In genomic region chr1:27665016-27665651, GRCh38 we compare ENCODE assay signal across 25 cellular contexts. TPM values are rescaled to one million over a fixed set of nuclear protein-coding genes. Genes with fewer than 3 reads are reported as not detected.
DNase-seq lines count a peak whose midpoint lies in the region; TF ChIP-seq lines count a peak whose summit lies in the region.
"Had no signal": no experiment of that assay in that cellular context is flagged by ENCODE, and none has a peak within 500 bp of the region (broad histone marks: within the 10 kb centered on the region; RNA-seq: fewer than 3 reads in every experiment).

No MANE protein-coding gene starts in this region.

- H3K4me3 ChIP-seq in ACC112 (ENCODE audit: low read depth, low read length) (no peak overlapping the region), HEK293 (ENCODE audit: low read depth, low read length) (no peak overlapping the region), adrenal gland (no peak overlapping the region), dorsolateral prefrontal cortex (no peak overlapping the region)
- H3K4me3 ChIP-seq: HAP-1, PC-9, SJCRH30 had no signal

- H3K4me3 Mint-ChIP-seq in activated CD4-positive, alpha-beta T cell treated with anti-CD3 and anti-CD28 coated beads, Interleukin-2, amount 10 ng/mL, durations not matched to agents 24 days and 14 days: no peak overlapping the region
- no peak overlapping the region for H3K4me3 Mint-ChIP-seq in dendritic cell treated with granulocyte-macrophage colony-stimulating factor and Interleukin-4, amounts not matched to agents 40 ng/mL and 50 ng/mL, for 4 days

- peaks cover 29% of the 10 kb centered on the region for H3K36me3 Mint-ChIP-seq in activated CD4-positive, alpha-beta T cell treated with anti-CD3 and anti-CD28 coated beads, Interleukin-2, amount 10 ng/mL, durations not matched to agents 24 days and 14 days (ENCODE audit: low read depth)
- peaks cover 11% of the 10 kb centered on the region for H3K36me3 Mint-ChIP-seq in dendritic cell treated with granulocyte-macrophage colony-stimulating factor and Interleukin-4, amounts not matched to agents 40 ng/mL and 50 ng/mL, for 4 days (ENCODE audit: low read depth)

- H3K36me3 ChIP-seq in ACC112 (ENCODE audit: insufficient read depth, low read length) (peaks cover 37% of the 10 kb centered on the region), HEK293 (ENCODE audit: control insufficient read depth in 2 of 2, insufficient read depth in 1 of 2, low read length in 2 of 2) (no peaks in the 10 kb centered on the region), adrenal gland (replicated peaks in 1 of 2) (no peaks in the 10 kb centered on the region)
- H3K36me3 ChIP-seq: BE2C, HAP-1, SJCRH30 had no signal

- POLR2A ChIA-PET in HEK293 (lab: Yijun Ruan, JAX): no interaction called here

- intact Hi-C loops in activated CD4-positive, alpha-beta T cell treated with anti-CD3 and anti-CD28 coated beads, Interleukin-2, amount 10 ng/mL, durations not matched to agents 24 days and 14 days (cut with micrococcal nuclease): no loop called here
- intact Hi-C loops in dendritic cell treated with granulocyte-macrophage colony-stimulating factor and Interleukin-4, amounts not matched to agents 40 ng/mL and 50 ng/mL, for 4 days (cut with micrococcal nuclease): loop anchor here (10.0 kb wide), 1 partner anchor 260 kb away; no protein-coding TSS in a partner anchor
- intact Hi-C loops in adrenal gland (cut with DNase I) (loop anchor here (10.0 kb wide), 1 partner anchor 270 kb away; the partner anchor contains the start of gene GPR3 (in 2 of the 2)), dorsolateral prefrontal cortex (cut with DNase I) (loop anchor here (10.0 kb wide), 2 partner anchors 120 to 270 kb away; partner anchors contain the start of gene GPR3 (in 1 of the 2))

- H3K27ac ChIP-seq in ACC112 (ENCODE audit: low read depth, low read length) (peak overlapping the region; percentile 38), HEK293 (ENCODE audit: extremely low read depth, low read depth, low read length) (no peak overlapping the region), adrenal gland (no peak overlapping the region), dorsolateral prefrontal cortex (no peak overlapping the region)
- H3K27ac ChIP-seq: 22Rv1, PC-9, SJCRH30 had no signal

- peak overlapping the region; percentile 80 for H3K27ac Mint-ChIP-seq in activated CD4-positive, alpha-beta T cell treated with anti-CD3 and anti-CD28 coated beads, Interleukin-2, amount 10 ng/mL, durations not matched to agents 24 days and 14 days
- peak overlapping the region; percentile 48 for H3K27ac Mint-ChIP-seq in dendritic cell treated with granulocyte-macrophage colony-stimulating factor and Interleukin-4, amounts not matched to agents 40 ng/mL and 50 ng/mL, for 4 days

- no peak for TF ChIP-seq POLR2A in adrenal gland (IDR thresholded peaks at IDR 0.05)

- peaks cover 31% of the 10 kb centered on the region for H3K79me2 ChIP-seq in ACC112 (ENCODE audit: control insufficient read depth, insufficient read depth, low read length, unreplicated experiment)

- no peak overlapping the region for H2AFZ ChIP-seq in ACC112 (ENCODE audit: low read length, unreplicated experiment)
- H2AFZ ChIP-seq: PC-9 had no signal

- H3K9me3 ChIP-seq in HEK293 (ENCODE audit: control insufficient read depth, insufficient read depth, low read depth, low read length) (no peaks in the 10 kb centered on the region), adrenal gland (replicated peaks in 1 of 3) (no peaks in the 10 kb centered on the region)
- H3K9me3 ChIP-seq: BE2C, HAP-1, SJCRH30 had no signal

- 90 to 93% (median 91%) methylated on average over 9 of the region's 9 CpGs for WGBS in adrenal gland, 4 donors

- H3K27me3 Mint-ChIP-seq in activated CD4-positive, alpha-beta T cell treated with anti-CD3 and anti-CD28 coated beads, Interleukin-2, amount 10 ng/mL, durations not matched to agents 24 days and 14 days: no peaks in the 10 kb centered on the region
- no peaks in the 10 kb centered on the region for H3K27me3 Mint-ChIP-seq in dendritic cell treated with granulocyte-macrophage colony-stimulating factor and Interleukin-4, amounts not matched to agents 40 ng/mL and 50 ng/mL, for 4 days

- no peak for DNase-seq in activated CD4-positive, alpha-beta T cell treated with anti-CD3 and anti-CD28 coated beads, Interleukin-2, amount 10 ng/mL, durations not matched to agents 24 days and 14 days
- DNase-seq in activated CD4-positive, alpha-beta T cell treated with anti-CD3 and anti-CD28 coated beads for 1 hour: no peak
- DNase-seq in adrenal gland (no peak), T-helper 9 cell (no peak), dorsolateral prefrontal cortex (no peak)
- DNase-seq: ACHN; BE2C; CD4-positive, CD25-positive, alpha-beta regulatory T cell; GOT3; NCI-H1105; NCI-H146; NCI-H1930; NCI-H2107; NCI-H446; NCI-H524 treated with DMSO at 0.1 percent for 48 hours; NCI-H774; PC-9; SJCRH30 had no signal

- TF ChIP-seq CTCF in HEK293 (tag by site-specific recombination; IDR thresholded peaks at IDR 0.05) (no peak), adrenal gland (IDR thresholded peaks at IDR 0.05) (no peak), dorsolateral prefrontal cortex (IDR thresholded peaks at IDR 0.05 in 54 of 56, conservative IDR thresholded peaks at IDR 0.05 in 2 of 56; ENCODE audit: low read depth in 1 of 56, partially characterized antibody in 56 of 56) (no peak)

- H3K4me1 ChIP-seq in ACC112 (ENCODE audit: control insufficient read depth, insufficient read depth, low read length, unreplicated experiment) (peaks cover 56% of the 10 kb centered on the region), HEK293 (ENCODE audit: control insufficient read depth, insufficient read depth, low read length) (no peaks in the 10 kb centered on the region), adrenal gland (replicated peaks in 1 of 2) (peaks cover 3 to 14% of the 10 kb centered on the region in 2 donors)

- H3K27me3 ChIP-seq in ACC112 (ENCODE audit: insufficient read depth, low read length) (no peaks in the 10 kb centered on the region), adrenal gland (no peaks in the 10 kb centered on the region), dorsolateral prefrontal cortex (no peaks in the 10 kb centered on the region)
- H3K27me3 ChIP-seq: BE2C, SJCRH30 had no signal

- no peaks in the 10 kb centered on the region for H3K9me3 Mint-ChIP-seq in activated CD4-positive, alpha-beta T cell treated with anti-CD3 and anti-CD28 coated beads, Interleukin-2, amount 10 ng/mL, durations not matched to agents 24 days and 14 days
- H3K9me3 Mint-ChIP-seq in dendritic cell treated with granulocyte-macrophage colony-stimulating factor and Interleukin-4, amounts not matched to agents 40 ng/mL and 50 ng/mL, for 4 days: no peaks in the 10 kb centered on the region

- peaks cover 55% of the 10 kb centered on the region for H3K4me1 Mint-ChIP-seq in activated CD4-positive, alpha-beta T cell treated with anti-CD3 and anti-CD28 coated beads, Interleukin-2, amount 10 ng/mL, durations not matched to agents 24 days and 14 days
- peaks cover 82% of the 10 kb centered on the region for H3K4me1 Mint-ChIP-seq in dendritic cell treated with granulocyte-macrophage colony-stimulating factor and Interleukin-4, amounts not matched to agents 40 ng/mL and 50 ng/mL, for 4 days (ENCODE audit: low read depth)

- CTCF ChIA-PET in HEK293 (lab: Yijun Ruan, JAX): interaction anchor here (0.6 to 13.1 kb wide), 8 partner anchors 34 to 379 kb away, joined by 3 to 317 read pairs (median 3); no protein-coding TSS in a partner anchor

TF ChIP-seq in HEK293, 187 proteins besides CTCF, POLR2A, EP300 and RAD21:
- 0 out of 2 replicates have a peak, but pooled peaks have one; percentile 11 for TF ChIP-seq ZNF341 (tag by site-specific recombination; IDR thresholded peaks at IDR 0.05; ENCODE audit: low read depth)
- TF ChIP-seq SALL2 (tag by site-specific recombination; IDR thresholded peaks at IDR 0.05; ENCODE audit: borderline replicate concordance): no peak
- no peak for TF ChIP-seq ZNF426 (tag by site-specific recombination; IDR thresholded peaks at IDR 0.05)

RNA-seq across cellular contexts. Expression of gene IFI6, which starts 6.9 kb away (rescaled TPM):
- total RNA-seq in activated CD4-positive, alpha-beta T cell treated with anti-CD3 and anti-CD28 coated beads, Interleukin-2, amount 10 ng/mL, durations not matched to agents 24 days and 14 days: 53.2 and 55.5 TPM in 2 replicates
- total RNA-seq in adrenal gland (100 to 1,000 TPM in 5 of 8 donors, 10 to 100 TPM in 3; 67.6 to 379 (median 175) TPM), dorsolateral prefrontal cortex (1,000 to 10,000 TPM in 2 of 120 experiments, 100 to 1,000 TPM in 49, 10 to 100 TPM in 69; 51.8 to 1,534 (median 96.2) TPM)
- 100 to 1,000 TPM; 213 to 611 (median 223) TPM for polyA plus RNA-seq in adrenal gland

RNA-seq across cellular contexts. Expression of gene FGR, which starts 30.1 kb away (rescaled TPM):
- total RNA-seq in activated CD4-positive, alpha-beta T cell treated with anti-CD3 and anti-CD28 coated beads, Interleukin-2, amount 10 ng/mL, durations not matched to agents 24 days and 14 days: 0.19 and 0.21 TPM in 2 replicates
- total RNA-seq in adrenal gland: 10 to 100 TPM in 4 of 8 donors, 1 to 10 TPM in 4; 4.7 to 16.0 (median 10.4) TPM
- polyA plus RNA-seq in adrenal gland: 10 to 100 TPM in 2 of 3 donors, 1 to 10 TPM in 1; 6.0 to 51.9 (median 11.3) TPM
- 10 to 100 TPM in 19 of 120 experiments, 1 to 10 TPM in 101; 2.0 to 24.2 (median 6.8) TPM for total RNA-seq in dorsolateral prefrontal cortex
- total RNA-seq: G401, PC-9, RPMI7951, SJCRH30 had no signal
